Comparison of ENCODE assay signal across 9 cellular contexts in the genomic region with DNA sequence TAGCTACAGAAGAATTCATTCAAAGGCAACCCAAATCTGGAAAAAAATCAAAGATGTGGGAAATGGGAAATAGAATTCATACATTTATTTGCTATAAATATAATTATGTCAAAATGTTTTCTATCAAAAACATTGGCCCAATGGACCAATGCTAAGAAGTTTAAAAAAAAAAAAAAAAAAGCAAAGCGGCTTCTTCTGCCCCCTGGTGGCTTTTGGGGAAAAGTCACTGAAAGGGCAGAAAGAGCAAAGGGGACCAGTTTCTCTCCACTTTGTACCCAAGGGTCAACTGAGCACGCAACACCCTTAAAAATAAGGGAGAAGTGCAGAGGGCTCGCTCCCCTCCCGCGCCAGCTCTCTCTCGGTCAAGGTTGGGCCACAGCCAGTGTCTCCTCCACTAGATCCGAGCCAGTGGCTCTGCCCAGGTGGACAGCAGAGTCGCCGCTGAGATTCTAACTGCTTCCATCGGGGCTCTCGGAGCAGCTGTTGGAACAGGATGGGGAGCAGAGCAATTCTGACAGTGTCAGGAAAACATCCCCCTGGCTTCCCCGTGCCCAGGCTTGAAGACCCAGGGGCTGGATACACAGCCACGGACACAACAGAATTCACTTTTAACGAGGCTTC.
DNase-seq lines count a peak whose midpoint lies in the region; ATAC-seq and TF ChIP-seq lines count a peak whose summit lies in the region.
"Had no signal": no experiment of that assay in that cellular context is flagged by ENCODE, and none has a peak within 500 bp of the region (broad histone marks: within the 10 kb centered on the region; RNA-seq: fewer than 3 reads in every experiment).

No MANE protein-coding gene starts in this region.

- TF ChIP-seq RAD21 in Ishikawa (IDR thresholded peaks at IDR 0.05; ENCODE audit: low read depth) = peak; percentile 76

- no peak for TF ChIP-seq EP300 in Ishikawa (IDR thresholded peaks at IDR 0.05; ENCODE audit: borderline replicate concordance)

- DNase-seq in NCI-H1436 (lab: John Stamatoyannopoulos, UW) (peak; percentile 13), NCI-H1436 treated with DMSO at 0.1 percent for 48 hours (lab: John Stamatoyannopoulos, UW) (no peak), astrocyte of the cerebellum (ENCODE audit: low read depth) (no peak), left lobe of liver (ENCODE audit: low spot score) (no peak), Ammon's horn (ENCODE audit: low spot score) (no peak), NCI-H526 treated with DMSO at 0.1 percent for 48 hours (lab: John Stamatoyannopoulos, UW) (no peak), foreskin melanocyte (no peak)

- peak; percentile 68 for ATAC-seq in left lobe of liver

- in situ Hi-C loops in astrocyte of the cerebellum (cut with HindIII; ENCODE audit: low sequenced_read_pairs) = no loop called here

- H3K4me3 ChIP-seq in astrocyte of the cerebellum (ENCODE audit: low read depth, low read length) = peak overlapping the region; percentile 7
- H3K4me3 ChIP-seq: BLaER1 treated with 17β-estradiol and CSF1 and Interleukin-3, amounts not matched to agents 10 nM and 100 nM had no signal

- TF ChIP-seq CTCF in astrocyte of the cerebellum (IDR thresholded peaks at IDR 0.05; ENCODE audit: low read depth, low read length, missing control alignments) = peak; percentile 74

TF ChIP-seq in Ishikawa, 13 proteins besides CTCF, POLR2A, EP300 and RAD21:
- TF ChIP-seq, protein P1, sequence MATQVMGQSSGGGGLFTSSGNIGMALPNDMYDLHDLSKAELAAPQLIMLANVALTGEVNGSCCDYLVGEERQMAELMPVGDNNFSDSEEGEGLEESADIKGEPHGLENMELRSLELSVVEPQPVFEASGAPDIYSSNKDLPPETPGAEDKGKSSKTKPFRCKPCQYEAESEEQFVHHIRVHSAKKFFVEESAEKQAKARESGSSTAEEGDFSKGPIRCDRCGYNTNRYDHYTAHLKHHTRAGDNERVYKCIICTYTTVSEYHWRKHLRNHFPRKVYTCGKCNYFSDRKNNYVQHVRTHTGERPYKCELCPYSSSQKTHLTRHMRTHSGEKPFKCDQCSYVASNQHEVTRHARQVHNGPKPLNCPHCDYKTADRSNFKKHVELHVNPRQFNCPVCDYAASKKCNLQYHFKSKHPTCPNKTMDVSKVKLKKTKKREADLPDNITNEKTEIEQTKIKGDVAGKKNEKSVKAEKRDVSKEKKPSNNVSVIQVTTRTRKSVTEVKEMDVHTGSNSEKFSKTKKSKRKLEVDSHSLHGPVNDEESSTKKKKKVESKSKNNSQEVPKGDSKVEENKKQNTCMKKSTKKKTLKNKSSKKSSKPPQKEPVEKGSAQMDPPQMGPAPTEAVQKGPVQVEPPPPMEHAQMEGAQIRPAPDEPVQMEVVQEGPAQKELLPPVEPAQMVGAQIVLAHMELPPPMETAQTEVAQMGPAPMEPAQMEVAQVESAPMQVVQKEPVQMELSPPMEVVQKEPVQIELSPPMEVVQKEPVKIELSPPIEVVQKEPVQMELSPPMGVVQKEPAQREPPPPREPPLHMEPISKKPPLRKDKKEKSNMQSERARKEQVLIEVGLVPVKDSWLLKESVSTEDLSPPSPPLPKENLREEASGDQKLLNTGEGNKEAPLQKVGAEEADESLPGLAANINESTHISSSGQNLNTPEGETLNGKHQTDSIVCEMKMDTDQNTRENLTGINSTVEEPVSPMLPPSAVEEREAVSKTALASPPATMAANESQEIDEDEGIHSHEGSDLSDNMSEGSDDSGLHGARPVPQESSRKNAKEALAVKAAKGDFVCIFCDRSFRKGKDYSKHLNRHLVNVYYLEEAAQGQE (IDR thresholded peaks at IDR 0.05; ENCODE audit: low read depth) = no peak
- TF ChIP-seq FOXM1 (IDR thresholded peaks at IDR 0.05; ENCODE audit: borderline replicate concordance, low read depth) (no peak), TAF1 (IDR thresholded peaks at IDR 0.05; ENCODE audit: low read depth) (no peak), YY1 (IDR thresholded peaks at IDR 0.05; ENCODE audit: low read depth) (no peak), CREB1 (IDR thresholded peaks at IDR 0.05; ENCODE audit: low read depth) (no peak), TEAD4 (IDR thresholded peaks at IDR 0.05) (no peak), ZBTB7A (IDR thresholded peaks at IDR 0.05; ENCODE audit: low read depth) (no peak), NFIC (IDR thresholded peaks at IDR 0.05) (no peak), EGR1 (IDR thresholded peaks at IDR 0.05) (no peak), CEBPB (IDR thresholded peaks at IDR 0.05) (no peak), TCF12 (IDR thresholded peaks at IDR 0.05; ENCODE audit: low read depth) (no peak)
- TF ChIP-seq, protein P2, sequence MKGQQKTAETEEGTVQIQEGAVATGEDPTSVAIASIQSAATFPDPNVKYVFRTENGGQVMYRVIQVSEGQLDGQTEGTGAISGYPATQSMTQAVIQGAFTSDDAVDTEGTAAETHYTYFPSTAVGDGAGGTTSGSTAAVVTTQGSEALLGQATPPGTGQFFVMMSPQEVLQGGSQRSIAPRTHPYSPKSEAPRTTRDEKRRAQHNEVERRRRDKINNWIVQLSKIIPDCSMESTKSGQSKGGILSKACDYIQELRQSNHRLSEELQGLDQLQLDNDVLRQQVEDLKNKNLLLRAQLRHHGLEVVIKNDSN (IDR thresholded peaks at IDR 0.05) = no peak
- TF ChIP-seq, protein P3, sequence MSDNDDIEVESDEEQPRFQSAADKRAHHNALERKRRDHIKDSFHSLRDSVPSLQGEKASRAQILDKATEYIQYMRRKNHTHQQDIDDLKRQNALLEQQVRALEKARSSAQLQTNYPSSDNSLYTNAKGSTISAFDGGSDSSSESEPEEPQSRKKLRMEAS (IDR thresholded peaks at IDR 0.05) = no peak
TF ChIP-seq in Ishikawa: peak in this region for 0.
